In genomic region chr21:23130308-23130707, GRCh38 we compare ENCODE assay signal across 12 cellular contexts.
A peak's percentile ranks its signal among the peaks of the same experiment; 100 is the strongest.
DNase-seq lines count a peak whose midpoint lies in the region; ATAC-seq and TF ChIP-seq lines count a peak whose summit lies in the region.
"Had no signal": no experiment of that assay in that cellular context is flagged by ENCODE, and none has a peak within 500 bp of the region (broad histone marks: within the 10 kb centered on the region; RNA-seq: fewer than 3 reads in every experiment).

No MANE protein-coding gene starts in this region.

- no peaks in the 10 kb centered on the region for H3K27me3 Mint-ChIP-seq in neural progenitor cell (ENCODE audit: insufficient read depth, low read depth)
- H3K27me3 Mint-ChIP-seq in naive thymus-derived CD4-positive, alpha-beta T cell, result no peaks in the 10 kb centered on the region
- H3K27me3 Mint-ChIP-seq: CD4-positive, CD25-positive, alpha-beta regulatory T cell had no signal

- H3F3A ChIP-seq in SU-DHL-6 (ENCODE audit: insufficient read depth) (no peaks in the 10 kb centered on the region), neural progenitor cell (ENCODE audit: low read depth) (no peaks in the 10 kb centered on the region)

- no peak overlapping the region for H3K9ac ChIP-seq in SU-DHL-6 (ENCODE audit: low read length)
- H3K9ac ChIP-seq in neural progenitor cell, result no peak overlapping the region
- H3K9ac ChIP-seq: BLaER1 treated with 17β-estradiol and CSF1 and Interleukin-3, amounts not matched to agents 10 nM and 100 nM had no signal

- no peaks in the 10 kb centered on the region for H3K36me3 Mint-ChIP-seq in neural progenitor cell
- no peaks in the 10 kb centered on the region for H3K36me3 Mint-ChIP-seq in naive thymus-derived CD4-positive, alpha-beta T cell
- H3K36me3 Mint-ChIP-seq: CD4-positive, CD25-positive, alpha-beta regulatory T cell had no signal

- H3K9me3 Mint-ChIP-seq in neural progenitor cell, result peaks cover 4% of the 10 kb centered on the region
- H3K9me3 Mint-ChIP-seq in naive thymus-derived CD4-positive, alpha-beta T cell, result peaks cover 0 to 8% (median 3%) of the 10 kb centered on the region in 11 donors

- H3K4me3 ChIP-seq in SU-DHL-6 (ENCODE audit: insufficient read depth, low read length, poor library complexity, severe bottlenecking) (no peak overlapping the region), retinal pigment epithelial cell (ENCODE audit: low read length) (no peak overlapping the region), neural progenitor cell (no peak overlapping the region)
- no peak overlapping the region for H3K4me3 ChIP-seq in naive thymus-derived CD4-positive, alpha-beta T cell (ENCODE audit: low read length)
- H3K4me3 ChIP-seq: BLaER1 treated with 17β-estradiol and CSF1 and Interleukin-3, amounts not matched to agents 10 nM and 100 nM; HAP-1 had no signal

- DNase-seq in ELR (ENCODE audit: low read depth), result peak; percentile 55
- peak; percentile 33 for DNase-seq in kidney tubule cell (ENCODE audit: low spot score)
- DNase-seq in retinal pigment epithelial cell (ENCODE audit: low read depth), result peak; percentile 3
- DNase-seq in neural progenitor cell (ENCODE audit: low spot score), result no peak
- no peak for DNase-seq in naive thymus-derived CD4-positive, alpha-beta T cell
- no peak for DNase-seq in DMS114 treated with DMSO at 0.1 percent for 48 hours (lab: John Stamatoyannopoulos, UW; ENCODE audit: unreplicated experiment)
- DNase-seq: 8988T; CD4-positive, CD25-positive, alpha-beta regulatory T cell had no signal

- CTCF ChIA-PET in naive thymus-derived CD4-positive, alpha-beta T cell (lab: Charles Lee), result no interaction called here

- H3K4me3 Mint-ChIP-seq in neural progenitor cell, result no peak overlapping the region
- H3K4me3 Mint-ChIP-seq in naive thymus-derived CD4-positive, alpha-beta T cell, result no peak overlapping the region
- H3K4me3 Mint-ChIP-seq: CD4-positive, CD25-positive, alpha-beta regulatory T cell had no signal

- no peaks in the 10 kb centered on the region for H3K4me1 Mint-ChIP-seq in neural progenitor cell
- no peaks in the 10 kb centered on the region for H3K4me1 Mint-ChIP-seq in naive thymus-derived CD4-positive, alpha-beta T cell
- H3K4me1 Mint-ChIP-seq: CD4-positive, CD25-positive, alpha-beta regulatory T cell had no signal

- H3K9me3 ChIP-seq in SU-DHL-6 (ENCODE audit: insufficient read depth, low read length) (no peaks in the 10 kb centered on the region), neural progenitor cell (ENCODE audit: low read depth) (no peaks in the 10 kb centered on the region)
- H3K9me3 ChIP-seq in naive thymus-derived CD4-positive, alpha-beta T cell (ENCODE audit: control insufficient read depth in 2 of 3, low read length in 3 of 3), result no peaks in the 10 kb centered on the region
- H3K9me3 ChIP-seq: HAP-1 had no signal

- H3K36me3 ChIP-seq in SU-DHL-6 (ENCODE audit: low read length) (no peaks in the 10 kb centered on the region), neural progenitor cell (no peaks in the 10 kb centered on the region)
- no peaks in the 10 kb centered on the region for H3K36me3 ChIP-seq in naive thymus-derived CD4-positive, alpha-beta T cell (ENCODE audit: control insufficient read depth in 2 of 3, insufficient read depth in 3 of 3, low read length in 3 of 3)
- H3K36me3 ChIP-seq: BLaER1 treated with 17β-estradiol and CSF1 and Interleukin-3, amounts not matched to agents 10 nM and 100 nM; HAP-1 had no signal

- POLR2A ChIA-PET in naive thymus-derived CD4-positive, alpha-beta T cell (lab: Charles Lee), result no interaction called here

- H3K27ac Mint-ChIP-seq in neural progenitor cell, result no peak overlapping the region
- no peak overlapping the region for H3K27ac Mint-ChIP-seq in naive thymus-derived CD4-positive, alpha-beta T cell
- H3K27ac Mint-ChIP-seq: CD4-positive, CD25-positive, alpha-beta regulatory T cell had no signal

- H3K4me2 ChIP-seq in SU-DHL-6 (ENCODE audit: low read depth, low read length, poor library complexity, severe bottlenecking) (no peak overlapping the region), neural progenitor cell (no peak overlapping the region)
- H3K4me2 ChIP-seq: BLaER1 treated with 17β-estradiol and CSF1 and Interleukin-3, amounts not matched to agents 10 nM and 100 nM had no signal

- no peak for ATAC-seq in naive thymus-derived CD4-positive, alpha-beta T cell

- H3K9me2 ChIP-seq in SU-DHL-6 (replicated peaks; ENCODE audit: insufficient read depth, low read length), result no peaks in the 10 kb centered on the region

- H4K20me1 ChIP-seq in SU-DHL-6 (ENCODE audit: low read depth, low read length) (no peaks in the 10 kb centered on the region), neural progenitor cell (ENCODE audit: low read depth) (no peaks in the 10 kb centered on the region)
- H4K20me1 ChIP-seq: BLaER1 treated with 17β-estradiol and CSF1 and Interleukin-3, amounts not matched to agents 10 nM and 100 nM had no signal

- no peaks in the 10 kb centered on the region for H3K4me1 ChIP-seq in neural progenitor cell
- H3K4me1 ChIP-seq in naive thymus-derived CD4-positive, alpha-beta T cell (ENCODE audit: control insufficient read depth in 2 of 2, insufficient read depth in 2 of 2, low read length in 2 of 2), result no peaks in the 10 kb centered on the region
- H3K4me1 ChIP-seq: BLaER1 treated with 17β-estradiol and CSF1 and Interleukin-3, amounts not matched to agents 10 nM and 100 nM; HAP-1 had no signal

- intact Hi-C loops in naive thymus-derived CD4-positive, alpha-beta T cell (cut with micrococcal nuclease), result no loop called here

- TF ChIP-seq CTCF in SU-DHL-6 (IDR thresholded peaks at IDR 0.05; ENCODE audit: insufficient read depth, low read length, poor library complexity, severe bottlenecking), result no peak
- TF ChIP-seq CTCF in retinal pigment epithelial cell (conservative IDR thresholded peaks at IDR 0.05; ENCODE audit: low read depth, low read length), result no peak
- TF ChIP-seq CTCF in neural progenitor cell (IDR thresholded peaks at IDR 0.05), result no peak

- no peaks in the 10 kb centered on the region for H3K27me3 ChIP-seq in SU-DHL-6 (ENCODE audit: low read length)
- H3K27me3 ChIP-seq in neural progenitor cell, result no peaks in the 10 kb centered on the region
- H3K27me3 ChIP-seq in naive thymus-derived CD4-positive, alpha-beta T cell (ENCODE audit: control insufficient read depth in 2 of 2, insufficient read depth in 2 of 2, low read length in 2 of 2), result no peaks in the 10 kb centered on the region
- H3K27me3 ChIP-seq: BLaER1 treated with 17β-estradiol and CSF1 and Interleukin-3, amounts not matched to agents 10 nM and 100 nM had no signal

- H3K27ac ChIP-seq in SU-DHL-6 (ENCODE audit: low read depth, low read length) (no peak overlapping the region), neural progenitor cell (no peak overlapping the region)
- no peak overlapping the region for H3K27ac ChIP-seq in naive thymus-derived CD4-positive, alpha-beta T cell (ENCODE audit: low read depth, low read length)
- H3K27ac ChIP-seq: BLaER1 treated with 17β-estradiol and CSF1 and Interleukin-3, amounts not matched to agents 10 nM and 100 nM; HL-60 had no signal

- H2AFZ ChIP-seq in SU-DHL-6 (ENCODE audit: low read depth, low read length, severe bottlenecking) (peak overlapping the region; percentile 35), neural progenitor cell (replicated peaks) (no peak overlapping the region)

- no peaks in the 10 kb centered on the region for H3K79me2 ChIP-seq in SU-DHL-6 (ENCODE audit: insufficient read depth, low read length)
- H3K79me2 ChIP-seq in neural progenitor cell (ENCODE audit: low read depth), result no peaks in the 10 kb centered on the region

Comparison
In these comparisons a context has a peak if more than half of its experiments do, and no peak if none do; other contexts are left out.
1. DNase-seq: peak in ELR (single experiment), kidney tubule cell (single experiment) and retinal pigment epithelial cell (single experiment); none in neural progenitor cell (single experiment), naive thymus-derived CD4-positive, alpha-beta T cell (0 of 9) and DMS114 treated with DMSO at 0.1 percent for 48 hours (single experiment).